8 cellular contexts compared by ENCODE assay signal in genomic region chr2:85419009-85419711, GRCh38. TPM values are rescaled to one million over a fixed set of nuclear protein-coding genes. Genes with fewer than 3 reads are reported as not detected.
A peak's percentile ranks its signal among the peaks of the same experiment; 100 is the strongest.
DNase-seq lines count a peak whose midpoint lies in the region; ATAC-seq, FAIRE-seq and TF ChIP-seq lines count a peak whose summit lies in the region.

No MANE protein-coding gene starts in this region.

- H3K9ac ChIP-seq in ES-I3 (ENCODE audit: low read depth, low read length) = peak overlapping the region; percentile 90
- peak overlapping the region; percentile 87 for H3K9ac ChIP-seq in endocrine pancreas (ENCODE audit: control insufficient read depth, insufficient read depth, low read length)

- FAIRE-seq in RCC 7860 (lab: Jason Lieb, UNC) = no peak

- TF ChIP-seq CTCF in NB4 (IDR thresholded peaks at IDR 0.05; ENCODE audit: low read depth, low read length) = no peak
- TF ChIP-seq CTCF in omental fat pad (IDR thresholded peaks at IDR 0.05) = no peak

- ATAC-seq in omental fat pad (ENCODE audit: low FRiP score) = no peak

- H3K9me3 ChIP-seq in ES-I3 (ENCODE audit: control insufficient read depth, insufficient read depth, low read length) (no peaks in the 10 kb centered on the region), endocrine pancreas (ENCODE audit: control insufficient read depth, low read length) (no peaks in the 10 kb centered on the region), neuron (ENCODE audit: low read length) (no peaks in the 10 kb centered on the region)

- H3K36me3 ChIP-seq in ES-I3 (ENCODE audit: insufficient read depth, low read length) (no peaks in the 10 kb centered on the region), endocrine pancreas (ENCODE audit: control insufficient read depth, insufficient read depth, low read length) (no peaks in the 10 kb centered on the region), neuron (ENCODE audit: insufficient read depth, low read length) (no peaks in the 10 kb centered on the region)

- no peak for TF ChIP-seq POLR2A in NB4 (IDR thresholded peaks at IDR 0.05; ENCODE audit: extremely low read depth, insufficient read length)

- H3K4me3 ChIP-seq in NB4 (ENCODE audit: low read depth, low read length) (peak overlapping the region; percentile 67), endocrine pancreas (ENCODE audit: control insufficient read depth, insufficient read depth, low read length) (no peak overlapping the region), neuron (ENCODE audit: low read length) (peak overlapping the region; percentile 56)

- peak overlapping the region; percentile 94 for H2AFZ ChIP-seq in neuron (ENCODE audit: low read depth, low read length)

- DNase-seq in NB4 (ENCODE audit: low read depth) = no peak
- no peak for DNase-seq in RCC 7860 (ENCODE audit: low spot score)
- DNase-seq in HK-2 (ENCODE audit: unreplicated experiment) = no peak
- DNase-seq in HuH-7.5 (ENCODE audit: low spot score) = no peak
- DNase-seq in omental fat pad (ENCODE audit: low spot score) = no peak

- no peaks in the 10 kb centered on the region for H3K27me3 ChIP-seq in endocrine pancreas (ENCODE audit: control insufficient read depth, insufficient read depth, low read length)
- H3K27me3 ChIP-seq in neuron (ENCODE audit: insufficient read depth, low read length) = peaks cover 8% of the 10 kb centered on the region

- peaks cover 18% of the 10 kb centered on the region for H3K4me1 ChIP-seq in ES-I3 (ENCODE audit: insufficient read depth, low read length)
- no peaks in the 10 kb centered on the region for H3K4me1 ChIP-seq in endocrine pancreas (ENCODE audit: control insufficient read depth, insufficient read depth, low read length)
- H3K4me1 ChIP-seq in neuron (ENCODE audit: insufficient read depth, low read length) = peaks cover 10% of the 10 kb centered on the region

RNA-seq across cellular contexts. Expression of gene SH2D6, which starts 0.6 kb away (rescaled TPM):
- not detected for total RNA-seq in omental fat pad

RNA-seq across cellular contexts. Expression of gene CAPG, which starts 9.0 kb away (rescaled TPM):
- total RNA-seq in omental fat pad = 100 to 1,000 TPM in 2 of 4 donors, 10 to 100 TPM in 2; 32.3 to 190 (median 99.5) TPM
